ENCODE assay signal across 22 cellular contexts in the genomic region with DNA sequence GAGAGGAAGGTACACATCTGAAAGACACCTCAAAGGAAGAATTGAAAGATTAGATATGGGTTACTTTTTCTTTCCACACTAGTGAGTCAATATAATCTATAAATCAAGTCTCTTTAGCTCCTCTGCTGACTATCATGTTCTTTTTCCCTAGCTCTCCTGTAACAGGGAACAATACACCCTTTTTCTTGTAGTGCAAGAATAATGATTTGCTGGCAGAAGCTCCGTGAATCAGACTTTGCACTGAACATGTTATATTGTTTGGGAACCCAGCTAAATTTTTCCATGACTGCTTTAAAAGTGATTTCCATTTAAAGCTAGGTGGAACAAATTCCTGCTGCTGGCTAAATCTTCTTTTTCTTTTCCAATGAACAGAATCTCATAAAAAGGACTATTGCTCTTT.
DNase-seq lines count a peak whose midpoint lies in the region; ATAC-seq and TF ChIP-seq lines count a peak whose summit lies in the region.
"Had no signal": no experiment of that assay in that cellular context is flagged by ENCODE, and none has a peak within 500 bp of the region (broad histone marks: within the 10 kb centered on the region; RNA-seq: fewer than 3 reads in every experiment).

No MANE protein-coding gene starts in this region.

- no peaks in the 10 kb centered on the region for H3K27me3 ChIP-seq in dorsolateral prefrontal cortex
- H3K27me3 ChIP-seq: BE2C had no signal

- H3K4me3 ChIP-seq in dorsolateral prefrontal cortex: peak overlapping the region in 8 of 59 donors; percentile 4 to 28 (median 9)
- H3K4me3 ChIP-seq: SK-N-MC had no signal

- no peak for ATAC-seq in HG03025 (IDR thresholded peaks at IDR 0.05; ENCODE audit: low FRiP score, unreplicated experiment)
- ATAC-seq: HCT116 had no signal

- no peak for TF ChIP-seq CTCF in dorsolateral prefrontal cortex (IDR thresholded peaks at IDR 0.05 in 54 of 56, conservative IDR thresholded peaks at IDR 0.05 in 2 of 56; ENCODE audit: low read depth in 1 of 56, partially characterized antibody in 56 of 56)

- in situ Hi-C loops in KBM-7 (cut with MboI; ENCODE audit: low pct_unique_long_range_greater_than_20kb, low sequenced_read_pairs): no loop called here

- peak overlapping the region in 55 of 59 donors; percentile 3 to 86 (median 64) for H3K27ac ChIP-seq in dorsolateral prefrontal cortex
- H3K27ac ChIP-seq in substantia nigra (ENCODE audit: low read depth, low read length, poor library complexity, severe bottlenecking): peak overlapping the region; percentile 76
- H3K27ac ChIP-seq: 22Rv1, SK-N-MC had no signal

- DNase-seq in Ammon's horn (ENCODE audit: low spot score) (peak; percentile 13), dorsolateral prefrontal cortex (no peak), midbrain (lab: John Stamatoyannopoulos, UW) (peak; percentile 1), substantia nigra (lab: John Stamatoyannopoulos, UW) (peak in 1 of 49 donors; percentile 36), KBM-7 (no peak), SHP77 (lab: John Stamatoyannopoulos, UW) (no peak)
- DNase-seq: BE2C; Calu3; CD8-positive, alpha-beta memory T cell; DMS79 treated with DMSO at 0.1 percent for 48 hours; GF-D8; Kasumi-1; NCI-H1092 treated with DMSO at 0.1 percent for 48 hours; NCI-H1436 treated with DMSO at 0.1 percent for 48 hours; NCI-H2107; NCI-H524; NK-92 treated with Interleukin-12 subunit alpha and Interleukin-12 subunit beta, amount 100 ng/mL, for 24 hours; SIG-M5 had no signal

- intact Hi-C loops in dorsolateral prefrontal cortex (cut with DNase I): no loop called here

Comparison
In these comparisons a context has a peak if more than half of its experiments do, and no peak if none do; other contexts are left out.
1. DNase-seq: peak in Ammon's horn (single experiment) and midbrain (single experiment); none in dorsolateral prefrontal cortex (0 of 10), KBM-7 (single experiment) and SHP77 (0 of 2).